9 cellular contexts compared by ENCODE assay signal in genomic region chr4:183430317-183430986, GRCh38. TPM values are rescaled to one million over a fixed set of nuclear protein-coding genes. Genes with fewer than 3 reads are reported as not detected.
DNase-seq lines count a peak whose midpoint lies in the region; ATAC-seq and TF ChIP-seq lines count a peak whose summit lies in the region.
"Had no signal": no experiment of that assay in that cellular context is flagged by ENCODE, and none has a peak within 500 bp of the region (broad histone marks: within the 10 kb centered on the region; RNA-seq: fewer than 3 reads in every experiment).

No MANE protein-coding gene starts in this region.

- H3K36me3 ChIP-seq in GM23248 (ENCODE audit: low read depth) (no peaks in the 10 kb centered on the region), neural progenitor cell (no peaks in the 10 kb centered on the region)

- H3K4me2 ChIP-seq in GM23248 (ENCODE audit: unreplicated experiment) (no peak overlapping the region), neural progenitor cell (peak overlapping the region; percentile 27)

- H3K36me3 Mint-ChIP-seq in endothelial cell (ENCODE audit: low read depth, unreplicated experiment) (peaks cover 7% of the 10 kb centered on the region), neural progenitor cell (peaks cover 4% of the 10 kb centered on the region)

- WGBS in GM23248 (ENCODE audit: low coverage in 1 of 2, low lambda C conversion rate in 2 of 2, missing lambda C conversion rate in 2 of 2), 2 experiments, result 58 to 59% methylated on average over 12 of the region's 12 CpGs

- TF ChIP-seq CTCF in endothelial cell (IDR thresholded peaks at IDR 0.05; ENCODE audit: unreplicated experiment) (no peak), neural progenitor cell (IDR thresholded peaks at IDR 0.05) (peak; percentile 22)

- no peaks in the 10 kb centered on the region for H3K9me3 Mint-ChIP-seq in endothelial cell (ENCODE audit: unreplicated experiment)
- peaks cover 11% of the 10 kb centered on the region for H3K9me3 Mint-ChIP-seq in neural progenitor cell

- H3K4me1 Mint-ChIP-seq in endothelial cell (ENCODE audit: unreplicated experiment), result peaks cover 27% of the 10 kb centered on the region
- peaks cover 28% of the 10 kb centered on the region for H3K4me1 Mint-ChIP-seq in neural progenitor cell

- no peaks in the 10 kb centered on the region for H3K4me1 ChIP-seq in GM23248 (ENCODE audit: insufficient read depth)
- H3K4me1 ChIP-seq in neural progenitor cell, result peaks cover 6% of the 10 kb centered on the region

- ATAC-seq in HG02623 (IDR thresholded peaks at IDR 0.05; ENCODE audit: unreplicated experiment) (no peak), HG02973 (IDR thresholded peaks at IDR 0.05; ENCODE audit: unreplicated experiment) (no peak), HG03097 (IDR thresholded peaks at IDR 0.05; ENCODE audit: low FRiP score, unreplicated experiment) (no peak), HG03045 (IDR thresholded peaks at IDR 0.05; ENCODE audit: unreplicated experiment) (no peak)

- H3K27ac Mint-ChIP-seq in endothelial cell (ENCODE audit: unreplicated experiment), result peak overlapping the region; percentile 92
- peak overlapping the region; percentile 90 for H3K27ac Mint-ChIP-seq in neural progenitor cell

- H3K79me2 ChIP-seq in GM23248 (ENCODE audit: insufficient read depth), result no peaks in the 10 kb centered on the region
- H3K79me2 ChIP-seq in neural progenitor cell (ENCODE audit: low read depth), result no peaks in the 10 kb centered on the region

- in situ Hi-C loops in GM23248 (cut with MboI), result no loop called here

- H2AFZ ChIP-seq in GM23248, result 0 out of 2 replicates have a peak overlapping the region, but pooled peaks have one; percentile 29
- H2AFZ ChIP-seq in neural progenitor cell (replicated peaks), result peak overlapping the region; percentile 62

- H3K9me2 ChIP-seq in GM23248 (ENCODE audit: insufficient read depth), result no peaks in the 10 kb centered on the region

- H3K4me3 Mint-ChIP-seq in endothelial cell (ENCODE audit: unreplicated experiment), result no peak overlapping the region
- no peak overlapping the region for H3K4me3 Mint-ChIP-seq in neural progenitor cell

- H3K27me3 Mint-ChIP-seq in endothelial cell (ENCODE audit: unreplicated experiment) (peaks cover 3% of the 10 kb centered on the region), neural progenitor cell (ENCODE audit: insufficient read depth, low read depth) (peaks cover 11% of the 10 kb centered on the region)

- no peaks in the 10 kb centered on the region for H3K27me3 ChIP-seq in GM23248 (replicated peaks; ENCODE audit: insufficient read depth)
- no peaks in the 10 kb centered on the region for H3K27me3 ChIP-seq in neural progenitor cell

- H3K9ac ChIP-seq in GM23248 (no peak overlapping the region), neural progenitor cell (no peak overlapping the region)

- no peaks in the 10 kb centered on the region for H3F3A ChIP-seq in GM23248 (ENCODE audit: insufficient read depth)
- H3F3A ChIP-seq in neural progenitor cell (ENCODE audit: low read depth), result peaks cover 27% of the 10 kb centered on the region

- DNase-seq in GM23248 (no peak), endothelial cell (ENCODE audit: low spot score) (peak; percentile 57), neural progenitor cell (ENCODE audit: low spot score) (peak; percentile 77)
- peak; percentile 5 for DNase-seq in activated CD4-positive, alpha-beta T cell treated with anti-CD3 and anti-CD28 coated beads, Interleukin-2, amount 50 U/mL, for 1 hour
- DNase-seq: NCI-H748 treated with DMSO at 0.1 percent for 48 hours had no signal

- H4K20me1 ChIP-seq in GM23248 (ENCODE audit: insufficient read depth) (no peaks in the 10 kb centered on the region), neural progenitor cell (ENCODE audit: low read depth) (no peaks in the 10 kb centered on the region)

- no peak overlapping the region for H3K4me3 ChIP-seq in GM23248
- H3K4me3 ChIP-seq in neural progenitor cell, result no peak overlapping the region

- H3K27ac ChIP-seq in GM23248 (no peak overlapping the region), neural progenitor cell (peak overlapping the region; percentile 54)

- H3K9me3 ChIP-seq in GM23248 (ENCODE audit: low read depth) (no peaks in the 10 kb centered on the region), neural progenitor cell (ENCODE audit: low read depth) (no peaks in the 10 kb centered on the region)

RNA-seq across cellular contexts. Expression of gene CDKN2AIP, which starts 14.0 kb away (rescaled TPM):
- total RNA-seq in GM23248 (2014; rRNA removed; shearing (Covaris generic)), result 18.7 and 20.4 TPM in 2 replicates
- polyA plus RNA-seq in GM23248 (2016; fragmentation: Nextera tagmentation; extraction: Ambion mirVana), result 14.6 and 16.7 TPM in 2 replicates
- total RNA-seq in endothelial cell (ENCODE audit: unreplicated experiment), result 22.0 TPM
- 35.3 and 38.1 TPM in 2 replicates for total RNA-seq in neural progenitor cell (ENCODE audit: low replicate concordance)
